Comparison of ENCODE assay signal across 11 cellular contexts in the genomic region with DNA sequence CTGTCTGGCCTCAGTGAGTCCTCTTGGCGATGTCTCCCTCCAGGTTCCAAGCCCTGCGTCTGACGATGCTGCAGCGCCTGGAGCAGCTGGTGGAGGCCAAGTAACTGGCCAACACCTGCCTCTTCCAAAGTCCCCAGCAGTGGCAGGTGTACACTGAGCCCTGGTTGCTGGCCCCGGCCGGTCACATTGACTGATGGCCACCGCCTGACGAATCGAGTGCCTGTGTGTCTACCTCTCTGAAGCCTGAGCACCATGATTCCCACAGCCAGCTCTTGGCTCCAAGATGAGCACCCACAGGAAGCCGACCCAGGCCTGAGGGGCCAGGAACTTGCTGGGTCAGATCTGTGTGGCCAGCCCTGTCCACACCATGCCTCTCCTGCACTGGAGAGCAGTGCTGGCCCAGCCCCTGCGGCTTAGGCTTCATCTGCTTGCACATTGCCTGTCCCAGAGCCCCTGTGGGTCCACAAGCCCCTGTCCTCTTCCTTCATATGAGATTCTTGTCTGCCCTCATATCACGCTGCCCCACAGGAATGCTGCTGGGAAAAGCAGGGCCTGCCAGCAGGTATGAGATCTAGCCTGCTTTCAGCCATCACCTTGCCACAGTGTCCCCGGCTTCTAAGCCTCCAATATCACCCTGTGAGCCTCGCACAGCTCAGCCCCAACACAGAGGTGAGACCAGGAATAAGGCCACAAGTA. TPM values are rescaled to one million over a fixed set of nuclear protein-coding genes. Genes with fewer than 3 reads are reported as not detected.
A peak's percentile ranks its signal among the peaks of the same experiment; 100 is the strongest.
DNase-seq lines count a peak whose midpoint lies in the region; ATAC-seq and TF ChIP-seq lines count a peak whose summit lies in the region.
"Had no signal": no experiment of that assay in that cellular context is flagged by ENCODE, and none has a peak within 500 bp of the region (broad histone marks: within the 10 kb centered on the region; RNA-seq: fewer than 3 reads in every experiment).

No MANE protein-coding gene starts in this region.

- H3K36me3 ChIP-seq in KMS-11 (ENCODE audit: insufficient read depth) (peaks cover 3% of the 10 kb centered on the region; the same call in 1 of the 2 replicates), body of pancreas (replicated peaks in 1 of 2; ENCODE audit: insufficient read depth in 1 of 2, low read depth in 2 of 2) (no peaks in the 10 kb centered on the region), lung (ENCODE audit: control insufficient read depth in 2 of 2, insufficient read depth in 2 of 2, low read length in 2 of 2) (peaks cover 2 to 13% of the 10 kb centered on the region in 2 donors), subcutaneous abdominal adipose tissue (ENCODE audit: control insufficient read depth in 5 of 5, insufficient read depth in 5 of 5, low read length in 5 of 5) (peaks cover 0 to 55% (median 39%) of the 10 kb centered on the region in 5 donors), A673 (ENCODE audit: insufficient read depth, low read length, poor library complexity, severe bottlenecking) (no peaks in the 10 kb centered on the region)

- no peaks in the 10 kb centered on the region for H3K27me3 ChIP-seq in KMS-11 (ENCODE audit: insufficient read depth, low read depth)
- no peaks in the 10 kb centered on the region for H3K27me3 ChIP-seq in body of pancreas
- H3K27me3 ChIP-seq in lung (ENCODE audit: control insufficient read depth, insufficient read depth), result no peaks in the 10 kb centered on the region
- no peaks in the 10 kb centered on the region for H3K27me3 ChIP-seq in subcutaneous abdominal adipose tissue (ENCODE audit: control insufficient read depth in 5 of 5, insufficient read depth in 4 of 5, low read length in 5 of 5)
- no peaks in the 10 kb centered on the region for H3K27me3 ChIP-seq in A673 (replicated peaks; ENCODE audit: insufficient read depth, low read depth, low read length, poor library complexity)

- H3K27ac ChIP-seq in KMS-11, result peak overlapping the region; percentile 72; the same call in 1 of the 2 replicates
- H3K27ac ChIP-seq in body of pancreas, result peak overlapping the region; percentile 79 to 92 (median 86)
- peak overlapping the region in 1 of 2 donors; percentile 7 for H3K27ac ChIP-seq in lung (ENCODE audit: low read depth in 1 of 2, low read length in 1 of 2)
- peak overlapping the region; percentile 99 for H3K27ac ChIP-seq in subcutaneous abdominal adipose tissue (ENCODE audit: low read depth, low read length)
- no peak overlapping the region for H3K27ac ChIP-seq in A673 (ENCODE audit: low read depth, low read length, poor library complexity, severe bottlenecking)
- H3K27ac ChIP-seq: foreskin keratinocyte had no signal

- H3K79me2 ChIP-seq in KMS-11 (ENCODE audit: insufficient read depth, low read depth), result no peaks in the 10 kb centered on the region

- TF ChIP-seq CTCF in KMS-11 (conservative IDR thresholded peaks at IDR 0.05; ENCODE audit: low read depth, low read length) (no peak), body of pancreas (IDR thresholded peaks at IDR 0.05) (no peak), lung (IDR thresholded peaks at IDR 0.05; ENCODE audit: control extremely low read depth, extremely low read depth) (no peak), A673 (conservative IDR thresholded peaks at IDR 0.05; ENCODE audit: low read depth, low read length) (no peak)

- H3K4me1 ChIP-seq in KMS-11 (ENCODE audit: low read depth, poor library complexity, severe bottlenecking) (peaks cover 82% of the 10 kb centered on the region), body of pancreas (peaks cover 99% of the 10 kb centered on the region), lung (ENCODE audit: control insufficient read depth in 2 of 2, insufficient read depth in 2 of 2, low read length in 2 of 2) (peaks cover 22 to 38% of the 10 kb centered on the region in 2 donors), subcutaneous abdominal adipose tissue (ENCODE audit: control insufficient read depth in 5 of 5, insufficient read depth in 5 of 5, low read length in 5 of 5) (peaks cover 43 to 90% (median 79%) of the 10 kb centered on the region in 5 donors), A673 (ENCODE audit: insufficient read depth, low read length, poor library complexity, severe bottlenecking) (no peaks in the 10 kb centered on the region)
- H3K4me1 ChIP-seq: foreskin keratinocyte had no signal

- H3K9me3 ChIP-seq in body of pancreas (no peaks in the 10 kb centered on the region), lung (ENCODE audit: control insufficient read depth in 2 of 2, insufficient read depth in 1 of 2, low read length in 1 of 2) (no peaks in the 10 kb centered on the region), subcutaneous abdominal adipose tissue (ENCODE audit: control insufficient read depth in 5 of 5, low read length in 5 of 5) (no peaks in the 10 kb centered on the region), A673 (ENCODE audit: low read depth, low read length, poor library complexity, severe bottlenecking) (no peaks in the 10 kb centered on the region)

- H3K4me3 ChIP-seq in KMS-11 (IDR thresholded peaks at IDR 0.05; ENCODE audit: insufficient read depth, low read depth, low read length), result no peak overlapping the region
- H3K4me3 ChIP-seq in body of pancreas, result no peak overlapping the region
- no peak overlapping the region for H3K4me3 ChIP-seq in lung
- peak overlapping the region in 3 of 5 donors; percentile 9 to 22 (median 12) for H3K4me3 ChIP-seq in subcutaneous abdominal adipose tissue (ENCODE audit: low read depth in 1 of 5, low read length in 5 of 5)
- no peak overlapping the region for H3K4me3 ChIP-seq in A673 (ENCODE audit: low read depth, low read length, poor library complexity, severe bottlenecking)

- intact Hi-C loops in body of pancreas (cut with DNase I) (no loop called here), A673 (cut with micrococcal nuclease; ENCODE audit: unreplicated experiment) (loop anchor here (5.0 kb wide), 1 partner anchor 61 kb away; no protein-coding TSS in a partner anchor)

- WGBS in body of pancreas, 2 donors, result 68 to 72% methylated on average over 11 to 14 of the region's 14 CpGs
- 95 to 98% methylated on average over 14 of the region's 14 CpGs for WGBS in lung, 2 donors

- POLR2A ChIA-PET in A673 (lab: Charles Lee; ENCODE audit: low non-redundant PET), result no interaction called here

- H3K4me2 ChIP-seq in KMS-11, result peak overlapping the region; percentile 7; the same call in 1 of the 2 replicates

- CTCF ChIA-PET in A673 (lab: Charles Lee), result no interaction called here

- H4K20me1 ChIP-seq in KMS-11 (ENCODE audit: insufficient read depth), result no peaks in the 10 kb centered on the region

- H2AFZ ChIP-seq in KMS-11 (ENCODE audit: low read depth), result no peak overlapping the region

- H3K9ac ChIP-seq in KMS-11 (no peak overlapping the region), subcutaneous abdominal adipose tissue (ENCODE audit: low read length in 5 of 5) (peak overlapping the region in 4 of 5 donors; percentile 2 to 45 (median 30))

- DNase-seq in body of pancreas (peak in 2 of 4 donors; percentile 54 to 65), lung (ENCODE audit: low spot score) (peak; percentile 26), SK-N-DZ (ENCODE audit: low spot score) (no peak), A673 (ENCODE audit: low spot score) (no peak)
- no peak for DNase-seq in activated T-cell treated with anti-CD3 and anti-CD28 coated beads, Interleukin-2, amount 50 U/mL, for 48 hours
- DNase-seq: dermis blood vessel endothelial cell; foreskin keratinocyte; PC-3; stimulated activated CD4-positive, alpha-beta T cell treated with anti-CD3 and anti-CD28 coated beads, Interleukin-2, amount 100 ng/mL, for 48 hours had no signal

- no peak for TF ChIP-seq POLR2A in body of pancreas (IDR thresholded peaks at IDR 0.05)

- ATAC-seq in body of pancreas (no peak), lung (ENCODE audit: insufficient read depth, low FRiP score) (no peak)
- ATAC-seq: foreskin keratinocyte, PC-3 had no signal

- no TSS peak for BruUV-seq in A673 (replicated peaks; lab: Mats Ljungman, UMichigan)

RNA-seq across cellular contexts. Expression of a gene that starts 7.3 kb away (rescaled TPM):
- total RNA-seq in body of pancreas (10 to 100 TPM; 12.9 to 30.4 TPM), lung (10 to 100 TPM; 17.7 to 40.7 TPM), A673 (2021) (41.8 and 42.1 TPM in 2 replicates)
- polyA plus RNA-seq in lung, result 10 to 100 TPM; 16.8 to 18.6 TPM
- 47.8 and 50.2 TPM in 2 replicates for polyA plus RNA-seq in SK-N-DZ (2014; cell fraction: cytosol; rRNA removed)
- 31.7 and 41.0 TPM in 2 replicates for polyA plus RNA-seq in SK-N-DZ (2014; cell fraction: nucleus; rRNA removed)

RNA-seq across cellular contexts. Expression of a gene that starts 14.8 kb away (rescaled TPM):
- 100 to 1,000 TPM; 226 to 230 TPM for total RNA-seq in body of pancreas
- total RNA-seq in lung, result 100 to 1,000 TPM in 1 of 2 donors, 10 to 100 TPM in 1; 37.0 to 149 TPM
- polyA plus RNA-seq in lung, result 10 to 100 TPM; 48.3 to 91.9 TPM
- polyA plus RNA-seq in SK-N-DZ (2014; cell fraction: cytosol; rRNA removed), result 1.2 TPM in 2 replicates
- polyA plus RNA-seq in SK-N-DZ (2014; cell fraction: nucleus; rRNA removed), result 1.6 and 2.9 TPM in 2 replicates
- total RNA-seq in A673 (2021), result 0.54 and 1.1 TPM in 2 replicates

RNA-seq across cellular contexts. Expression of a gene that starts 33.8 kb away (rescaled TPM):
- total RNA-seq in body of pancreas, result 10 to 100 TPM; 44.5 to 50.8 TPM
- total RNA-seq in lung, result 10 to 100 TPM; 38.8 to 44.3 TPM
- polyA plus RNA-seq in lung, result 10 to 100 TPM; 19.5 to 55.4 TPM
- polyA plus RNA-seq in SK-N-DZ (2014; cell fraction: cytosol; rRNA removed), result 4.0 and 4.5 TPM in 2 replicates
- polyA plus RNA-seq in SK-N-DZ (2014; cell fraction: nucleus; rRNA removed), result 9.5 and 13.3 TPM in 2 replicates
- total RNA-seq in A673 (2021), result 0.71 and 1.6 TPM in 2 replicates

Comparison
In these comparisons a context has a peak if more than half of its experiments do, and no peak if none do; other contexts are left out.
1. H3K4me3 ChIP-seq: peak in subcutaneous abdominal adipose tissue (3 of 5); none in KMS-11 (single experiment), body of pancreas (0 of 2), lung (single experiment) and A673 (single experiment).
2. RNA of a gene that starts 14.8 kb away (total RNA-seq): 226 to 230 TPM in body of pancreas and 37.0 to 149 TPM in lung; 0.54 to 1.1 TPM in A673; every median in the first group is over 10 times any median in the second.
3. RNA of a gene that starts 33.8 kb away (total RNA-seq): 44.5 to 50.8 TPM in body of pancreas and 38.8 to 44.3 TPM in lung; 0.71 to 1.6 TPM in A673; every median in the first group is over 10 times any median in the second.